In genomic region chr4:143407475-143407874, GRCh38 we compare ENCODE assay signal across 15 cellular contexts.
DNase-seq lines count a peak whose midpoint lies in the region; ATAC-seq and TF ChIP-seq lines count a peak whose summit lies in the region.
"Had no signal": no experiment of that assay in that cellular context is flagged by ENCODE, and none has a peak within 500 bp of the region (broad histone marks: within the 10 kb centered on the region; RNA-seq: fewer than 3 reads in every experiment).

No MANE protein-coding gene starts in this region.

- no peak for ATAC-seq in heart right ventricle
- ATAC-seq: esophagus mucosa, PC-3 had no signal

- H3K9me3 ChIP-seq in heart right ventricle (no peaks in the 10 kb centered on the region), uterus (no peaks in the 10 kb centered on the region)

- no peak for TF ChIP-seq CTCF in heart right ventricle (IDR thresholded peaks at IDR 0.05)
- TF ChIP-seq CTCF in nephron (IDR thresholded peaks at IDR 0.05; ENCODE audit: unreplicated experiment in 3 of 3), result no peak
- no peak for TF ChIP-seq CTCF in uterus (IDR thresholded peaks at IDR 0.05)

- TF ChIP-seq POLR2A in uterus (IDR thresholded peaks at IDR 0.05), result no peak

- peak overlapping the region in 9 of 10 donors; percentile 24 to 78 (median 53) for H3K27ac ChIP-seq in heart right ventricle
- peak overlapping the region; percentile 40 to 93 for H3K27ac ChIP-seq in uterus

- H3K27me3 Mint-ChIP-seq in nephron (ENCODE audit: low read depth), result no peaks in the 10 kb centered on the region

- H3K4me3 Mint-ChIP-seq in nephron, result no peak overlapping the region

- peaks cover 4% of the 10 kb centered on the region for H3K36me3 Mint-ChIP-seq in nephron (ENCODE audit: low read depth)

- intact Hi-C loops in heart right ventricle (cut with DNase I), result loop anchor here in 2 of 10 donors (10.0 kb wide), 2 partner anchors 53 to 123 kb away; no protein-coding TSS in a partner anchor
- intact Hi-C loops in cardiac septum (cut with DNase I), result no loop called here
- intact Hi-C loops in uterus (cut with DNase I; ENCODE audit: low total_unique reads), result no loop called here

- H3K36me3 ChIP-seq in heart right ventricle (no peaks in the 10 kb centered on the region), uterus (no peaks in the 10 kb centered on the region)

- DNase-seq in heart right ventricle (no peak), cardiac septum (ENCODE audit: low spot score) (no peak), dermis microvascular lymphatic vessel endothelial cell (ENCODE audit: low read depth in 2 of 2) (peak; percentile 90 to 94), uterus (no peak), amniotic stem cell (lab: John Stamatoyannopoulos, UW) (no peak), D341Med (ENCODE audit: low spot score) (no peak)
- DNase-seq in stimulated activated CD4-positive, alpha-beta T cell treated with anti-CD3 and anti-CD28 coated beads, Interleukin-4, amount 100 ng/mL, for 4 hours, result no peak
- DNase-seq: activated naive CD4-positive, alpha-beta T cell treated with anti-CD3 and anti-CD28 coated beads, Interleukin-2, amount 50 U/mL, for 16 hours; central memory CD4-positive, alpha-beta T cell; GDM1; NCI-H1092 treated with DMSO at 0.1 percent for 48 hours; PC-3; posterior cingulate gyrus had no signal

- H3K9me3 Mint-ChIP-seq in nephron, result no peaks in the 10 kb centered on the region

- 24 to 41% methylated on average over 3 of the region's 3 CpGs for WGBS in heart right ventricle, 2 donors

- H3K4me3 ChIP-seq in heart right ventricle (no peak overlapping the region), uterus (no peak overlapping the region)

- H3K4me1 ChIP-seq in heart right ventricle (peaks cover 32 to 100% (median 93%) of the 10 kb centered on the region in 9 donors), uterus (peaks cover 20 to 25% of the 10 kb centered on the region in 2 donors)

- H3K27me3 ChIP-seq in heart right ventricle (no peaks in the 10 kb centered on the region), uterus (no peaks in the 10 kb centered on the region)

- peak overlapping the region; percentile 67 to 86 (median 76) for H3K27ac Mint-ChIP-seq in nephron

- peaks cover 53% of the 10 kb centered on the region for H3K4me1 Mint-ChIP-seq in nephron

Comparison
In these comparisons a context has a peak if more than half of its experiments do, and no peak if none do; other contexts are left out.
1. DNase-seq: peak in dermis microvascular lymphatic vessel endothelial cell (2 of 2); none in heart right ventricle (0 of 2), cardiac septum (single experiment), uterus (0 of 2), stimulated activated CD4-positive, alpha-beta T cell treated with anti-CD3 and anti-CD28 coated beads, Interleukin-4, amount 100 ng/mL, for 4 hours (0 of 2), amniotic stem cell (single experiment) and D341Med (single experiment).